Comparison of ENCODE assay signal across 8 cellular contexts in genomic region chr5:102670224-102670836, GRCh38.
DNase-seq lines count a peak whose midpoint lies in the region; ATAC-seq and TF ChIP-seq lines count a peak whose summit lies in the region.

No MANE protein-coding gene starts in this region.

- TF ChIP-seq CTCF in BJ (IDR thresholded peaks at IDR 0.05; ENCODE audit: insufficient read depth, low read depth, low read length) (peak; percentile 67), GM20000 (IDR thresholded peaks at IDR 0.05; ENCODE audit: extremely low read depth, missing control alignments) (peak; percentile 36), fibroblast of lung (conservative IDR thresholded peaks at IDR 0.05 in 1 of 2, IDR thresholded peaks at IDR 0.05 in 1 of 2; ENCODE audit: low read depth in 1 of 2, low read length in 2 of 2) (peak; percentile 51 to 57), testis (IDR thresholded peaks at IDR 0.05) (peak in 1 of 3 experiments; percentile 37)

- no peak for ATAC-seq in GM18873 (IDR thresholded peaks at IDR 0.05; ENCODE audit: low FRiP score, unreplicated experiment)

- TF ChIP-seq POLR2A in testis (IDR thresholded peaks at IDR 0.05): no peak

- H2AFZ ChIP-seq in fibroblast of lung (ENCODE audit: low read length): no peak overlapping the region

- no peak overlapping the region for H3K9ac ChIP-seq in fibroblast of lung (ENCODE audit: insufficient read depth, low read length)

- H3K27me3 ChIP-seq in BJ (ENCODE audit: control insufficient read depth, insufficient read depth, low read length) (no peaks in the 10 kb centered on the region), fibroblast of lung (ENCODE audit: control insufficient read depth, insufficient read depth, low read length) (no peaks in the 10 kb centered on the region), testis (no peaks in the 10 kb centered on the region)

- WGBS in testis, 2 donors: 48 to 56% methylated on average over 9 of the region's 9 CpGs

- H3K79me2 ChIP-seq in fibroblast of lung (ENCODE audit: control insufficient read depth, insufficient read depth, low read length): no peaks in the 10 kb centered on the region

- H4K20me1 ChIP-seq in fibroblast of lung (ENCODE audit: control insufficient read depth, extremely low read depth, insufficient read depth, low read length): no peaks in the 10 kb centered on the region

- H3K9me3 ChIP-seq in fibroblast of lung (ENCODE audit: control insufficient read depth, insufficient read depth, low read depth, low read length): no peaks in the 10 kb centered on the region
- no peaks in the 10 kb centered on the region for H3K9me3 ChIP-seq in testis

- intact Hi-C loops in testis (cut with DNase I; ENCODE audit: low total_unique reads): no loop called here

- POLR2A ChIA-PET in BJ (lab: Charles Lee): no interaction called here

- no peak for DNase-seq in BJ (ENCODE audit: low read depth)
- DNase-seq in GM20000 (ENCODE audit: low spot score): peak; percentile 45
- peak; percentile 74 for DNase-seq in NCI-H510A treated with DMSO at 0.1 percent for 48 hours (lab: John Stamatoyannopoulos, UW)
- DNase-seq in fibroblast of lung (ENCODE audit: low read depth in 2 of 2): no peak
- peak; percentile 31 for DNase-seq in testis
- DNase-seq in C1 segment of cervical spinal cord (lab: John Stamatoyannopoulos, UW): no peak
- no peak for DNase-seq in anterior cingulate cortex (lab: John Stamatoyannopoulos, UW)

- H3K4me1 ChIP-seq in fibroblast of lung (ENCODE audit: control insufficient read depth, extremely low read depth, insufficient read depth, low read length) (no peaks in the 10 kb centered on the region), testis (no peaks in the 10 kb centered on the region)

- H3K4me2 ChIP-seq in fibroblast of lung (ENCODE audit: extremely low read depth, insufficient read depth, low read length): no peak overlapping the region

- H3K36me3 ChIP-seq in BJ (ENCODE audit: control insufficient read depth, insufficient read depth, low read length) (no peaks in the 10 kb centered on the region), fibroblast of lung (ENCODE audit: control insufficient read depth, insufficient read depth, low read length) (no peaks in the 10 kb centered on the region), testis (ENCODE audit: low read depth, missing control alignments) (no peaks in the 10 kb centered on the region)

- no peak overlapping the region for H3K4me3 ChIP-seq in BJ (ENCODE audit: low read depth, low read length)
- no peak overlapping the region for H3K4me3 ChIP-seq in fibroblast of lung (replicated peaks in 1 of 4; ENCODE audit: control extremely low read depth in 1 of 4, insufficient read depth in 1 of 4, low read depth in 3 of 4, low read length in 4 of 4)
- H3K4me3 ChIP-seq in testis: no peak overlapping the region

- CTCF ChIA-PET in BJ (lab: Yijun Ruan, JAX): no interaction called here

- H3K27ac ChIP-seq in fibroblast of lung (ENCODE audit: insufficient read depth, low read length) (no peak overlapping the region), testis (no peak overlapping the region)

Comparison
In these comparisons a context has a peak if more than half of its experiments do, and no peak if none do; other contexts are left out.
1. DNase-seq: peak in GM20000 (single experiment), NCI-H510A treated with DMSO at 0.1 percent for 48 hours (single experiment) and testis (single experiment); none in BJ (single experiment), fibroblast of lung (0 of 2), C1 segment of cervical spinal cord (0 of 14) and anterior cingulate cortex (0 of 58).